In genomic region chr6:30411515-30412207, GRCh38 we compare ENCODE assay signal across 8 cellular contexts.
DNase-seq lines count a peak whose midpoint lies in the region; ATAC-seq lines count a peak whose summit lies in the region.

No MANE protein-coding gene starts in this region.

- peaks cover 30% of the 10 kb centered on the region for H3K27me3 ChIP-seq in CD4-positive, CD25-positive, alpha-beta regulatory T cell (ENCODE audit: control insufficient read depth, insufficient read depth, low read length)
- peaks cover 62% of the 10 kb centered on the region for H3K27me3 ChIP-seq in skeletal muscle satellite cell (ENCODE audit: control insufficient read depth, insufficient read depth, low read length)

- no peak for ATAC-seq in CD4-positive, CD25-positive, alpha-beta regulatory T cell (ENCODE audit: low read depth in 2 of 2)
- ATAC-seq in left cardiac atrium, result peak in 1 of 2 donors; percentile 68
- no peak for ATAC-seq in GM18861 (IDR thresholded peaks at IDR 0.05; ENCODE audit: unreplicated experiment)
- ATAC-seq in HG03442 (IDR thresholded peaks at IDR 0.05; ENCODE audit: unreplicated experiment), result no peak

- peaks cover 0 to 10% (median 7%) of the 10 kb centered on the region in 4 donors for H3K4me1 Mint-ChIP-seq in CD4-positive, CD25-positive, alpha-beta regulatory T cell

- no peak overlapping the region for H3K9ac ChIP-seq in skeletal muscle satellite cell (ENCODE audit: low read depth, low read length)

- no peaks in the 10 kb centered on the region for H3K36me3 ChIP-seq in CD4-positive, CD25-positive, alpha-beta regulatory T cell (ENCODE audit: control insufficient read depth, insufficient read depth, low read length)
- no peaks in the 10 kb centered on the region for H3K36me3 ChIP-seq in skeletal muscle satellite cell (ENCODE audit: insufficient read depth, low read length)

- no peak overlapping the region for H3K27ac Mint-ChIP-seq in CD4-positive, CD25-positive, alpha-beta regulatory T cell

- DNase-seq in CD4-positive, CD25-positive, alpha-beta regulatory T cell, result peak; percentile 44 to 60 (median 57)
- DNase-seq in HK-2 (ENCODE audit: unreplicated experiment) (peak; percentile 43), SHP77 (lab: John Stamatoyannopoulos, UW) (peak; percentile 43 to 60), left cardiac atrium (peak; percentile 50)
- peak; percentile 86 for DNase-seq in activated effector memory CD4-positive, alpha-beta T cell treated with anti-CD3 and anti-CD28 coated beads, Interleukin-2, amount 50 U/mL, for 16 hours

- H3K9me3 Mint-ChIP-seq in CD4-positive, CD25-positive, alpha-beta regulatory T cell, result peaks cover 0 to 17% (median 3%) of the 10 kb centered on the region in 7 donors

- H3K9me3 ChIP-seq in CD4-positive, CD25-positive, alpha-beta regulatory T cell (ENCODE audit: control insufficient read depth in 2 of 2, low read length in 2 of 2), result peaks cover 14% of the 10 kb centered on the region in 2 experiments
- no peaks in the 10 kb centered on the region for H3K9me3 ChIP-seq in skeletal muscle satellite cell (replicated peaks; ENCODE audit: low read length)

- intact Hi-C loops in left cardiac atrium (cut with DNase I), result no loop called here

- peak overlapping the region in 2 of 4 donors; percentile 61 to 71 for H3K4me3 Mint-ChIP-seq in CD4-positive, CD25-positive, alpha-beta regulatory T cell

- H3K27ac ChIP-seq in CD4-positive, CD25-positive, alpha-beta regulatory T cell (ENCODE audit: insufficient read depth, low read length, poor library complexity, severe bottlenecking), result no peak overlapping the region

- no peak overlapping the region for H3K4me3 ChIP-seq in CD4-positive, CD25-positive, alpha-beta regulatory T cell (ENCODE audit: low read depth, low read length)
- no peak overlapping the region for H3K4me3 ChIP-seq in skeletal muscle satellite cell (ENCODE audit: low read length)

- H3K4me1 ChIP-seq in CD4-positive, CD25-positive, alpha-beta regulatory T cell (ENCODE audit: control insufficient read depth, insufficient read depth, low read length, poor library complexity, severe bottlenecking), result peaks cover 4% of the 10 kb centered on the region
- no peaks in the 10 kb centered on the region for H3K4me1 ChIP-seq in skeletal muscle satellite cell (ENCODE audit: control insufficient read depth, insufficient read depth, low read length)

- peak overlapping the region; percentile 56 for H3K4me2 ChIP-seq in skeletal muscle satellite cell (ENCODE audit: low read length)

- H3K27me3 Mint-ChIP-seq in CD4-positive, CD25-positive, alpha-beta regulatory T cell, result peaks cover 79% of the 10 kb centered on the region

- H3K36me3 Mint-ChIP-seq in CD4-positive, CD25-positive, alpha-beta regulatory T cell, result no peaks in the 10 kb centered on the region
